ENCODE assay signal across 1 cellular context in genomic region chr1:205812271-205812877, GRCh38.
TF ChIP-seq lines count a peak whose summit lies in the region.

No MANE protein-coding gene starts in this region.

TF ChIP-seq in SK-N-SH, 30 proteins besides CTCF, POLR2A, EP300 and RAD21:
- TF ChIP-seq USF1 (IDR thresholded peaks at IDR 0.05; ENCODE audit: borderline replicate concordance, low read depth), result no peak
- TF ChIP-seq JUND (IDR thresholded peaks at IDR 0.05), result no peak
- TF ChIP-seq RCOR1 (IDR thresholded peaks at IDR 0.05; ENCODE audit: low read length), result no peak
- 0 out of 2 replicates have a peak, but pooled peaks have one; percentile 5 for TF ChIP-seq RFX5 (IDR thresholded peaks at IDR 0.05; ENCODE audit: low read length)
- no peak for TF ChIP-seq MEF2A (IDR thresholded peaks at IDR 0.05; ENCODE audit: borderline replicate concordance, low read depth)
- TF ChIP-seq NFIC (IDR thresholded peaks at IDR 0.05; ENCODE audit: borderline replicate concordance), result no peak
- TF ChIP-seq ZBTB33 (IDR thresholded peaks at IDR 0.05; ENCODE audit: borderline replicate concordance, low read depth), result no peak
TF ChIP-seq in SK-N-SH: peak in this region for 1.
